7 cellular contexts compared by ENCODE assay signal in the genomic region with DNA sequence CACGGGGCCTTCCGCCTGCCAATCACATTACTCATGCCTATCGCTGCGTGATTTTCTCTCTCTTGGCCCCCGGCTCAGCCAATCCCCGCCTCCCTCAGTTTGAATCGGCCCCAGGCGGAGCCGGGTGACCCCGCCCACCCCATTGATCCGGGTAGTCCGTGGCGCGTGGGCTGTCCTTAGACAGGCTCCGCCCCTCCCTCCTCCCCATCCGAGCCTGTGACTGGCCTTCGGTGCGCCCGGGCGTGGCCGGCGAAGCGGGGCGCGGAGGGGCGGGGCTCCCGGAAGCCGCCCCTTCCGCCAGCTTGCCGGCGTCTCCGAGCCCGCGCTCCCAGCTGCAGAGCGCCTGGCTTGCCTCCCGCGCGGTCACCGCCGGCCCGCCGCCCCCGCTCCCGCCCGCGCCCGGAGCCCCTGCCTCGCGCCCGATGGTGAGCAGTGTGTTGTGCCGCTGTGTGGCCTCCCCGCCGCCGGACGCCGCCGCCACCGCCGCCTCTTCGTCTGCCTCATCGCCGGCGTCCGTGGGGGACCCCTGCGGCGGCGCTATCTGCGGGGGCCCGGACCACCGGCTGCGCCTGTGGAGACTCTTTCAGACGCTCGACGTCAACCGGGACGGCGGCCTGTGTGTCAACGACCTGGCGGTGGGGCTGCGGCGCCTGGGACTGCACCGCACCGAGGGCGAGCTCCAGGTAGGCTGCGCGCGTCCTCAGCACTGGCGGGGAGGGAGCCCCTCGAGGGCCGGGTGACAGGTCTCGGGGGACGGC. TPM values are rescaled to one million over a fixed set of nuclear protein-coding genes. Genes with fewer than 3 reads are reported as not detected.
A peak's percentile ranks its signal among the peaks of the same experiment; 100 is the strongest.
DNase-seq lines count a peak whose midpoint lies in the region; ATAC-seq, FAIRE-seq and TF ChIP-seq lines count a peak whose summit lies in the region.

SLC25A25 (plus strand) TSS at position 335 of the 758 bp plus-strand sequence; CDS start at position 423, 88 bp downstream.

- in situ Hi-C loops in gastrocnemius medialis (cut with MboI; ENCODE audit: low sequenced_read_pairs in 4 of 4): no loop called here

- H3K4me1 ChIP-seq in body of pancreas: peaks cover 60% of the 10 kb centered on the region
- peaks cover 37 to 43% of the 10 kb centered on the region in 2 donors for H3K4me1 ChIP-seq in gastrocnemius medialis

- DNase-seq in NCI-H2107 treated with DMSO at 0.1 percent for 48 hours (lab: John Stamatoyannopoulos, UW; ENCODE audit: unreplicated experiment) (peak; percentile 93), body of pancreas (peak; percentile 100), iPS DF 4.7 (ENCODE audit: extremely low read depth, low spot score) (peak; percentile 90), gastrocnemius medialis (peak; percentile 99)

- no peaks in the 10 kb centered on the region for H3K27me3 ChIP-seq in body of pancreas
- no peaks in the 10 kb centered on the region for H3K27me3 ChIP-seq in gastrocnemius medialis

- H3K9me3 ChIP-seq in body of pancreas: no peaks in the 10 kb centered on the region
- H3K9me3 ChIP-seq in gastrocnemius medialis: no peaks in the 10 kb centered on the region

- H3K36me3 ChIP-seq in body of pancreas (replicated peaks in 1 of 2; ENCODE audit: insufficient read depth in 1 of 2, low read depth in 2 of 2): no peaks in the 10 kb centered on the region
- peaks cover 0 to 5% of the 10 kb centered on the region in 2 donors for H3K36me3 ChIP-seq in gastrocnemius medialis

- TF ChIP-seq CTCF in body of pancreas (IDR thresholded peaks at IDR 0.05) (no peak), gastrocnemius medialis (IDR thresholded peaks at IDR 0.05 in 4 of 5, conservative IDR thresholded peaks at IDR 0.05 in 1 of 5) (peak in 1 of 5 experiments; percentile 8)

- intact Hi-C loops in body of pancreas (cut with DNase I) (no loop called here), gastrocnemius medialis (cut with DNase I; ENCODE audit: low total_unique reads) (no loop called here)

- TF ChIP-seq POLR2A in body of pancreas (IDR thresholded peaks at IDR 0.05) (peak; percentile 49 to 97 (median 58)), gastrocnemius medialis (IDR thresholded peaks at IDR 0.05) (peak; percentile 88 to 92)

- H3K4me3 ChIP-seq in body of pancreas: peak within 1 kb of the TSS; percentile 66 to 86
- peak within 1 kb of the TSS; percentile 74 to 94 (median 90) for H3K4me3 ChIP-seq in gastrocnemius medialis

- peak; percentile 79 for FAIRE-seq in TTC549 (lab: Jason Lieb, UNC)

- ATAC-seq in GM18520 (IDR thresholded peaks at IDR 0.05; ENCODE audit: unreplicated experiment) (peak; percentile 53), HG03064 (IDR thresholded peaks at IDR 0.05; ENCODE audit: low read depth, unreplicated experiment) (peak; percentile 52), body of pancreas (peak; percentile 85), gastrocnemius medialis (peak; percentile 74 to 75)

- H3K27ac ChIP-seq in body of pancreas: peak within 1 kb of the TSS; percentile 96 to 100 (median 98)
- H3K27ac ChIP-seq in gastrocnemius medialis: peak within 1 kb of the TSS; percentile 92 to 100 (median 96)

- WGBS in body of pancreas, 2 donors: 0% methylated on average over 11 to 92 of the region's 92 CpGs

RNA-seq across cellular contexts. Expression of gene SLC25A25, which starts in this region (rescaled TPM):
- total RNA-seq in body of pancreas (10 to 100 TPM; 31.4 to 36.6 TPM), gastrocnemius medialis (10 to 100 TPM; 26.9 to 98.7 (median 46.0) TPM)

Comparison
In these comparisons a context has a peak if more than half of its experiments do, and no peak if none do; other contexts are left out.
1. Peak in every context shown above with its lines: DNase-seq, ATAC-seq, H3K4me3 ChIP-seq and H3K27ac ChIP-seq.